1 cellular context compared by ENCODE assay signal in genomic region chr1:8011923-8012858, GRCh38.
TF ChIP-seq lines count a peak whose summit lies in the region.

No MANE protein-coding gene starts in this region.

TF ChIP-seq in HepG2, 621 proteins besides CTCF, POLR2A, EP300 and RAD21 (continued from another document):
- TF ChIP-seq CREB3 (CRISPR knock-in tag; IDR thresholded peaks at IDR 0.05) (no peak), POLR2G (IDR thresholded peaks at IDR 0.05; ENCODE audit: low read depth, low read length) (peak; percentile 82), SNAI1 (CRISPR knock-in tag; IDR thresholded peaks at IDR 0.05; ENCODE audit: borderline replicate concordance) (no peak), DNMT1 (CRISPR knock-in tag; IDR thresholded peaks at IDR 0.05) (no peak), PRPF4 (IDR thresholded peaks at IDR 0.05; ENCODE audit: low read depth, low read length, poor library complexity, severe bottlenecking) (no peak), FIP1L1 (IDR thresholded peaks at IDR 0.05; ENCODE audit: borderline replicate concordance, insufficient read depth, low read depth, low read length) (no peak), ZNF367 (CRISPR knock-in tag; IDR thresholded peaks at IDR 0.05; ENCODE audit: borderline replicate concordance) (no peak), ZBTB34 (CRISPR knock-in tag; IDR thresholded peaks at IDR 0.05) (no peak), ZIK1 (CRISPR knock-in tag; IDR thresholded peaks at IDR 0.05; ENCODE audit: borderline replicate concordance, low read depth) (no peak), DRAP1 (CRISPR knock-in tag; IDR thresholded peaks at IDR 0.05) (no peak), ZNF577 (CRISPR knock-in tag; IDR thresholded peaks at IDR 0.05; ENCODE audit: borderline replicate concordance, low read depth) (no peak), ONECUT2 (CRISPR knock-in tag; IDR thresholded peaks at IDR 0.05) (no peak), POLR2AphosphoS5 (IDR thresholded peaks at IDR 0.05; ENCODE audit: low read depth, low read length) (peak; percentile 61), NR2F2 (IDR thresholded peaks at IDR 0.05; ENCODE audit: borderline replicate concordance, low read depth) (no peak), AGO2 (optimal IDR thresholded peaks at IDR 0.05; ENCODE audit: low read depth, low read length) (peak; percentile 57), HNF4G (IDR thresholded peaks at IDR 0.05; ENCODE audit: borderline replicate concordance, low read depth, low read length) (no peak), HNF4G (CRISPR knock-in tag; IDR thresholded peaks at IDR 0.05; ENCODE audit: borderline replicate concordance, low read depth) (no peak), CENPX (CRISPR knock-in tag; IDR thresholded peaks at IDR 0.05) (no peak), IRF9 (CRISPR knock-in tag; IDR thresholded peaks at IDR 0.05; ENCODE audit: borderline replicate concordance) (no peak), CEBPB (IDR thresholded peaks at IDR 0.05; ENCODE audit: borderline replicate concordance, low read depth, low read length) (no peak), ESRRA (CRISPR knock-in tag; IDR thresholded peaks at IDR 0.05; ENCODE audit: low read depth) (no peak), CAMTA2 (CRISPR knock-in tag; IDR thresholded peaks at IDR 0.05; ENCODE audit: borderline replicate concordance) (no peak), ZNF142 (CRISPR knock-in tag; IDR thresholded peaks at IDR 0.05) (no peak), ZKSCAN8 (CRISPR knock-in tag; IDR thresholded peaks at IDR 0.05; ENCODE audit: borderline replicate concordance) (no peak), NR2C2 (CRISPR knock-in tag; IDR thresholded peaks at IDR 0.05; ENCODE audit: borderline replicate concordance) (no peak), ZC3H4 (CRISPR knock-in tag; IDR thresholded peaks at IDR 0.05; ENCODE audit: borderline replicate concordance) (0 out of 2 replicates have a peak, but pooled peaks have one; percentile 37), HMGXB4 (CRISPR knock-in tag; IDR thresholded peaks at IDR 0.05; ENCODE audit: borderline replicate concordance in 1 of 2, low read depth in 1 of 2) (no peak), FOXO4 (CRISPR knock-in tag; conservative IDR thresholded peaks at IDR 0.05) (no peak), ZUFSP (CRISPR knock-in tag; IDR thresholded peaks at IDR 0.05; ENCODE audit: borderline replicate concordance) (no peak), SSRP1 (CRISPR knock-in tag; IDR thresholded peaks at IDR 0.05) (peak; percentile 97; the same call in 1 of the 2 replicates), ZNF678 (CRISPR knock-in tag; IDR thresholded peaks at IDR 0.05) (no peak), ZNF703 (CRISPR knock-in tag; IDR thresholded peaks at IDR 0.05; ENCODE audit: borderline replicate concordance) (no peak), ZNF331 (CRISPR knock-in tag; IDR thresholded peaks at IDR 0.05) (no peak), TARDBP (CRISPR knock-in tag; IDR thresholded peaks at IDR 0.05) (no peak)
